Comparison of ENCODE assay signal across 28 cellular contexts in genomic region chr18:47591429-47591828, GRCh38.
"Had no signal": no experiment of that assay in that cellular context is flagged by ENCODE, and none has a peak within 500 bp of the region (broad histone marks: within the 10 kb centered on the region; RNA-seq: fewer than 3 reads in every experiment).

No MANE protein-coding gene starts in this region.

- H2AFZ ChIP-seq: hepatocyte, neural progenitor cell, parathyroid adenoma had no signal

- DNase-seq: dermis blood vessel endothelial cell; effector memory CD4-positive, alpha-beta T cell; foreskin keratinocyte; heart left ventricle; left cardiac atrium; left lung; mesenchymal stem cell; mucosa of descending colon; naive B cell; right lobe of liver; small intestine; stimulated activated CD4-positive, alpha-beta T cell treated with anti-CD3 and anti-CD28 coated beads, Interleukin-15, amount 100 ng/mL, for 24 hours; stimulated activated CD4-positive, alpha-beta T cell treated with anti-CD3 and anti-CD28 coated beads, Interleukin-2, amount 100 ng/mL, for 48 hours; stimulated activated CD8-positive, alpha-beta memory T cell treated with anti-CD3 and anti-CD28 coated beads, Interleukin-4, amount 100 ng/mL, for 48 hours; stimulated activated naive CD4-positive, alpha-beta T cell; stimulated activated naive CD8-positive, alpha-beta T cell treated with anti-CD3 and anti-CD28 coated beads, Interleukin-15, amount 100 ng/mL, for 72 hours; transverse colon; upper lobe of right lung; uterus had no signal

- H3K27me3 ChIP-seq: neural progenitor cell, right lobe of liver, uterus had no signal

- H3K4me2 ChIP-seq: hepatocyte, neural progenitor cell had no signal

- H3K36me3 ChIP-seq: esophagus muscularis mucosa, gastroesophageal sphincter, heart left ventricle, left lung, neural progenitor cell, right lobe of liver, suprapubic skin, transverse colon, upper lobe of right lung, uterus had no signal

- H3K9ac ChIP-seq: neural progenitor cell, parathyroid adenoma had no signal

- H3K4me1 Mint-ChIP-seq: naive B cell; stimulated activated naive CD8-positive, alpha-beta T cell treated with anti-CD3 and anti-CD28 coated beads, Interleukin-15, amount 100 ng/mL, for 72 hours had no signal

- H3K4me3 ChIP-seq: esophagus muscularis mucosa, gastroesophageal sphincter, heart left ventricle, hepatocyte, left lung, mucosa of descending colon, neural progenitor cell, right lobe of liver, suprapubic skin, transverse colon, upper lobe of right lung, uterus had no signal

- H3K36me3 Mint-ChIP-seq: naive B cell; natural killer cell treated with Interleukin-12 subunit alpha and Interleukin-12 subunit beta and Interleukin-15 and Interleukin-18, amount 100 ng/mL, for 72 hours; neural progenitor cell had no signal

- H3K27ac Mint-ChIP-seq: mesothelial cell of epicardium; natural killer cell treated with Interleukin-12 subunit alpha and Interleukin-12 subunit beta and Interleukin-15 and Interleukin-18, amount 100 ng/mL, for 72 hours; neural progenitor cell; progenitor cell of endocrine pancreas; stimulated activated naive CD8-positive, alpha-beta T cell treated with anti-CD3 and anti-CD28 coated beads, Interleukin-15, amount 100 ng/mL, for 72 hours had no signal

- H3K27ac ChIP-seq: esophagus muscularis mucosa, foreskin keratinocyte, gastroesophageal sphincter, heart left ventricle, hepatocyte, left lung, neural progenitor cell, parathyroid adenoma, right lobe of liver, suprapubic skin, transverse colon, upper lobe of right lung, uterus had no signal

- H3K9me3 ChIP-seq: mucosa of descending colon, right lobe of liver, suprapubic skin, transverse colon, upper lobe of right lung, uterus had no signal

- H3K9me3 Mint-ChIP-seq: natural killer cell treated with Interleukin-12 subunit alpha and Interleukin-12 subunit beta and Interleukin-15 and Interleukin-18, amount 100 ng/mL, for 72 hours; stimulated activated naive CD8-positive, alpha-beta T cell treated with anti-CD3 and anti-CD28 coated beads, Interleukin-15, amount 100 ng/mL, for 72 hours had no signal

- H3K4me3 Mint-ChIP-seq: mesothelial cell of epicardium; natural killer cell treated with Interleukin-12 subunit alpha and Interleukin-12 subunit beta and Interleukin-15 and Interleukin-18, amount 100 ng/mL, for 72 hours; neural progenitor cell; stimulated activated naive CD8-positive, alpha-beta T cell treated with anti-CD3 and anti-CD28 coated beads, Interleukin-15, amount 100 ng/mL, for 72 hours had no signal

- H3K79me2 ChIP-seq: hepatocyte, parathyroid adenoma had no signal

- ATAC-seq: foreskin keratinocyte; gastroesophageal sphincter; heart left ventricle; left cardiac atrium; left lung; mucosa of descending colon; natural killer cell treated with Interleukin-12 subunit alpha and Interleukin-12 subunit beta and Interleukin-15 and Interleukin-18, amount 100 ng/mL, for 72 hours; right lobe of liver; stimulated activated naive CD8-positive, alpha-beta T cell treated with anti-CD3 and anti-CD28 coated beads, Interleukin-15, amount 100 ng/mL, for 72 hours; upper lobe of right lung had no signal

- H3K4me1 ChIP-seq: esophagus muscularis mucosa, foreskin keratinocyte, gastroesophageal sphincter, heart left ventricle, left lung, parathyroid adenoma, right lobe of liver, suprapubic skin, upper lobe of right lung, uterus had no signal
